8 cellular contexts compared by ENCODE assay signal in genomic region chr1:205711105-205712048, GRCh38. TPM values are rescaled to one million over a fixed set of nuclear protein-coding genes. Genes with fewer than 3 reads are reported as not detected.
DNase-seq lines count a peak whose midpoint lies in the region; ATAC-seq and TF ChIP-seq lines count a peak whose summit lies in the region.

No MANE protein-coding gene starts in this region.

- peak; percentile 84 for TF ChIP-seq CTCF in brain microvascular endothelial cell (IDR thresholded peaks at IDR 0.05; ENCODE audit: low read depth, low read length, missing control alignments)

- DNase-seq in C1 segment of cervical spinal cord (lab: John Stamatoyannopoulos, UW) (peak in 9 of 14 donors; percentile 2 to 60 (median 22)), NCI-H146 treated with DMSO at 0.1 percent for 48 hours (lab: John Stamatoyannopoulos, UW; ENCODE audit: unreplicated experiment) (peak; percentile 38), T-helper 17 cell (peak in 2 of 3 donors; percentile 16 to 35), brain microvascular endothelial cell (peak; percentile 84), inferior parietal cortex (ENCODE audit: extremely low spot score) (peak; percentile 92)
- DNase-seq in stimulated activated CD4-positive, alpha-beta T cell treated with anti-CD3 and anti-CD28 coated beads, Interleukin-12 subunit alpha, Interleukin-12 subunit beta, amount 100 ng/mL, for 48 hours (ENCODE audit: low read depth in 2 of 3, low spot score in 1 of 3): peak; percentile 13 to 80 (median 51)

- ATAC-seq in GM21381 (IDR thresholded peaks at IDR 0.05; ENCODE audit: unreplicated experiment) (peak; percentile 60), T-helper 17 cell (peak; percentile 85), HG02885 (IDR thresholded peaks at IDR 0.05; ENCODE audit: poor library complexity, unreplicated experiment) (no peak)

- H3K4me1 Mint-ChIP-seq in T-helper 17 cell: peaks cover 10% of the 10 kb centered on the region

- no peak overlapping the region for H3K4me3 Mint-ChIP-seq in T-helper 17 cell

- H3K36me3 ChIP-seq in brain microvascular endothelial cell (replicated peaks): peaks cover 21% of the 10 kb centered on the region

- H3K9me3 ChIP-seq in T-helper 17 cell (ENCODE audit: control insufficient read depth, low read length, poor library complexity, severe bottlenecking): no peaks in the 10 kb centered on the region

- no peak overlapping the region for H3K27ac ChIP-seq in brain microvascular endothelial cell

- H3K27me3 ChIP-seq in brain microvascular endothelial cell (replicated peaks): no peaks in the 10 kb centered on the region

- peaks cover 5% of the 10 kb centered on the region for H3K36me3 Mint-ChIP-seq in T-helper 17 cell (ENCODE audit: low read depth)

- H3K27ac Mint-ChIP-seq in T-helper 17 cell: peak overlapping the region; percentile 34

- no peaks in the 10 kb centered on the region for H3K27me3 Mint-ChIP-seq in T-helper 17 cell

- H3K4me3 ChIP-seq in brain microvascular endothelial cell (ENCODE audit: low read depth, low read length): no peak overlapping the region

- in situ Hi-C loops in brain microvascular endothelial cell (cut with HindIII; ENCODE audit: low pct_ligation_motif_present, low sequenced_read_pairs): loop anchor here (10.0 kb wide), 1 partner anchor 47 kb away; no protein-coding TSS in a partner anchor

RNA-seq across cellular contexts. Expression of gene SLC45A3, which starts 31.1 kb away (rescaled TPM):
- total RNA-seq in T-helper 17 cell: 1 to 10 TPM in 1 of 2 donors, under 1 TPM in 1; 0.80 to 1.7 TPM

RNA-seq across cellular contexts. Expression of gene NUCKS1, which starts 38.6 kb away (rescaled TPM):
- total RNA-seq in T-helper 17 cell: 10 to 100 TPM; 68.7 to 73.2 TPM

Comparison
In these comparisons a context has a peak if more than half of its experiments do, and no peak if none do; other contexts are left out.
1. DNase-seq: peak in every context shown above with its lines; median percentile 92 in inferior parietal cortex; 84 in brain microvascular endothelial cell; 51 in stimulated activated CD4-positive, alpha-beta T cell treated with anti-CD3 and anti-CD28 coated beads, Interleukin-12 subunit alpha, Interleukin-12 subunit beta, amount 100 ng/mL, for 48 hours; 38 in NCI-H146 treated with DMSO at 0.1 percent for 48 hours; 26 in T-helper 17 cell; 22 in C1 segment of cervical spinal cord.